Comparison of ENCODE assay signal across 22 cellular contexts in genomic region chr3:24161841-24162240, GRCh38.
DNase-seq lines count a peak whose midpoint lies in the region; ATAC-seq, FAIRE-seq and TF ChIP-seq lines count a peak whose summit lies in the region.
"Had no signal": no experiment of that assay in that cellular context is flagged by ENCODE, and none has a peak within 500 bp of the region (broad histone marks: within the 10 kb centered on the region; RNA-seq: fewer than 3 reads in every experiment).

No MANE protein-coding gene starts in this region.

- H3K27ac Mint-ChIP-seq in astrocyte (ENCODE audit: unreplicated experiment): peak overlapping the region; percentile 77
- H3K27ac Mint-ChIP-seq in stimulated activated naive CD8-positive, alpha-beta T cell treated with anti-CD3 and anti-CD28 coated beads, Interleukin-15, amount 100 ng/mL, for 72 hours: no peak overlapping the region
- H3K27ac Mint-ChIP-seq: activated B cell treated with CpG ODN at 0.5 μM for 24 hours; activated CD4-positive, alpha-beta memory T cell treated with anti-CD3 and anti-CD28 coated beads, Interleukin-2, amount 10 ng/mL, durations not matched to agents 7 days and 5 days; nephron had no signal

- no peak overlapping the region for H3K27ac ChIP-seq in ACC112 (ENCODE audit: low read depth, low read length)
- H3K27ac ChIP-seq in HUES48 (ENCODE audit: low read depth, low read length): no peak overlapping the region
- H3K27ac ChIP-seq in astrocyte (ENCODE audit: low read depth, low read length): no peak overlapping the region
- H3K27ac ChIP-seq: C4-2B, heart left ventricle, SJSA1 had no signal

- H3K36me3 ChIP-seq in ACC112 (ENCODE audit: insufficient read depth, low read length) (no peaks in the 10 kb centered on the region), HUES48 (ENCODE audit: control insufficient read depth, insufficient read depth, low read length) (no peaks in the 10 kb centered on the region), astrocyte (ENCODE audit: insufficient read depth, low read length) (no peaks in the 10 kb centered on the region)
- H3K36me3 ChIP-seq: heart left ventricle, SJSA1 had no signal

- no peaks in the 10 kb centered on the region for H3K36me3 Mint-ChIP-seq in astrocyte (ENCODE audit: low read depth, unreplicated experiment)

- H4K20me1 ChIP-seq in astrocyte (ENCODE audit: insufficient read depth, low read length): no peaks in the 10 kb centered on the region

- H3K4me3 ChIP-seq in ACC112 (ENCODE audit: low read depth, low read length) (peak overlapping the region; percentile 45), HUES48 (ENCODE audit: low read depth, low read length) (peak overlapping the region; percentile 30; the same call in 1 of the 2 replicates), astrocyte (ENCODE audit: insufficient read depth, low read depth, low read length) (no peak overlapping the region)
- H3K4me3 ChIP-seq: SJSA1 had no signal

- FAIRE-seq in astrocyte (lab: Jason Lieb, UNC): no peak
- FAIRE-seq: GM12892, urothelium cell line had no signal

- no peaks in the 10 kb centered on the region for H3K27me3 Mint-ChIP-seq in astrocyte (ENCODE audit: low read depth, unreplicated experiment)
- H3K27me3 Mint-ChIP-seq in stimulated activated naive CD8-positive, alpha-beta T cell treated with anti-CD3 and anti-CD28 coated beads, Interleukin-15, amount 100 ng/mL, for 72 hours: peaks cover 19% of the 10 kb centered on the region

- H3K4me1 ChIP-seq in ACC112 (ENCODE audit: control insufficient read depth, insufficient read depth, low read length, unreplicated experiment): peaks cover 10% of the 10 kb centered on the region
- H3K4me1 ChIP-seq in HUES48 (ENCODE audit: control insufficient read depth, insufficient read depth, low read length): peaks cover 29% of the 10 kb centered on the region
- no peaks in the 10 kb centered on the region for H3K4me1 ChIP-seq in astrocyte (ENCODE audit: insufficient read depth, low read length)

- H3K4me3 Mint-ChIP-seq in astrocyte (ENCODE audit: unreplicated experiment): peak overlapping the region; percentile 3
- H3K4me3 Mint-ChIP-seq in stimulated activated naive CD8-positive, alpha-beta T cell treated with anti-CD3 and anti-CD28 coated beads, Interleukin-15, amount 100 ng/mL, for 72 hours: no peak overlapping the region
- H3K4me3 Mint-ChIP-seq: activated B cell treated with CpG ODN at 0.5 μM for 24 hours; activated CD4-positive, alpha-beta memory T cell treated with anti-CD3 and anti-CD28 coated beads, Interleukin-2, amount 10 ng/mL, durations not matched to agents 7 days and 5 days; nephron had no signal

- H3K27me3 ChIP-seq in ACC112 (ENCODE audit: insufficient read depth, low read length) (no peaks in the 10 kb centered on the region), HUES48 (ENCODE audit: control insufficient read depth, insufficient read depth, low read length) (no peaks in the 10 kb centered on the region), astrocyte (ENCODE audit: insufficient read depth, low read length) (no peaks in the 10 kb centered on the region)
- H3K27me3 ChIP-seq: heart left ventricle, SJSA1 had no signal

- H2AFZ ChIP-seq in ACC112 (ENCODE audit: low read length, unreplicated experiment) (no peak overlapping the region), astrocyte (ENCODE audit: low read depth, low read length) (no peak overlapping the region)

- H3K9me3 ChIP-seq in HUES48 (ENCODE audit: control insufficient read depth, insufficient read depth, low read length): no peaks in the 10 kb centered on the region
- no peaks in the 10 kb centered on the region for H3K9me3 ChIP-seq in astrocyte (ENCODE audit: insufficient read depth, low read depth, low read length)
- H3K9me3 ChIP-seq: heart left ventricle, SJSA1 had no signal

- TF ChIP-seq CTCF in astrocyte (IDR thresholded peaks at IDR 0.05; ENCODE audit: insufficient read depth, low read depth, low read length): no peak

- peaks cover 11% of the 10 kb centered on the region for H3K4me1 Mint-ChIP-seq in astrocyte (ENCODE audit: low read depth, unreplicated experiment)
- peaks cover 7% of the 10 kb centered on the region for H3K4me1 Mint-ChIP-seq in stimulated activated naive CD8-positive, alpha-beta T cell treated with anti-CD3 and anti-CD28 coated beads, Interleukin-15, amount 100 ng/mL, for 72 hours
- H3K4me1 Mint-ChIP-seq: activated B cell treated with CpG ODN at 0.5 μM for 24 hours, nephron had no signal

- H3K9ac ChIP-seq in HUES48 (ENCODE audit: low read depth, low read length) (no peak overlapping the region), astrocyte (ENCODE audit: low read length) (no peak overlapping the region)

- no peaks in the 10 kb centered on the region for H3K79me2 ChIP-seq in ACC112 (ENCODE audit: control insufficient read depth, insufficient read depth, low read length, unreplicated experiment)
- no peaks in the 10 kb centered on the region for H3K79me2 ChIP-seq in astrocyte (ENCODE audit: insufficient read depth, low read length)

- H3K4me2 ChIP-seq in astrocyte (ENCODE audit: low read length): no peak overlapping the region

- no peak for ATAC-seq in stimulated activated naive CD8-positive, alpha-beta T cell treated with anti-CD3 and anti-CD28 coated beads, Interleukin-15, amount 100 ng/mL, for 72 hours
- no peak for ATAC-seq in HG03097 (IDR thresholded peaks at IDR 0.05; ENCODE audit: low FRiP score, unreplicated experiment)
- ATAC-seq in esophagus mucosa: no peak
- ATAC-seq: heart left ventricle had no signal

- H3K9me3 Mint-ChIP-seq in astrocyte (ENCODE audit: unreplicated experiment): no peaks in the 10 kb centered on the region
- peaks cover 4 to 6% of the 10 kb centered on the region in 2 donors for H3K9me3 Mint-ChIP-seq in stimulated activated naive CD8-positive, alpha-beta T cell treated with anti-CD3 and anti-CD28 coated beads, Interleukin-15, amount 100 ng/mL, for 72 hours
- H3K9me3 Mint-ChIP-seq: activated B cell treated with CpG ODN at 0.5 μM for 24 hours; activated CD4-positive, alpha-beta memory T cell treated with anti-CD3 and anti-CD28 coated beads, Interleukin-2, amount 10 ng/mL, durations not matched to agents 7 days and 5 days; nephron had no signal

- DNase-seq in astrocyte (ENCODE audit: low read depth): no peak
- DNase-seq in iris pigment epithelial cell (ENCODE audit: low read depth): peak; percentile 55
- DNase-seq in middle frontal gyrus (ENCODE audit: extremely low spot score, low spot score): no peak
- no peak for DNase-seq in stimulated activated naive CD8-positive, alpha-beta T cell treated with anti-CD3 and anti-CD28 coated beads, Interleukin-15, amount 100 ng/mL, for 72 hours
- DNase-seq: ACHN; activated B cell treated with CpG ODN at 0.5 μM for 24 hours; activated CD4-positive, alpha-beta memory T cell treated with anti-CD3 and anti-CD28 coated beads, Interleukin-2, amount 10 ng/mL, durations not matched to agents 7 days and 5 days; activated naive CD4-positive, alpha-beta T cell; effector memory CD4-positive, alpha-beta T cell; heart left ventricle; NCI-H1694 treated with DMSO at 0.1 percent for 48 hours; NCI-H774; T-helper 2 cell had no signal
